21 cellular contexts compared by ENCODE assay signal in the genomic region with DNA sequence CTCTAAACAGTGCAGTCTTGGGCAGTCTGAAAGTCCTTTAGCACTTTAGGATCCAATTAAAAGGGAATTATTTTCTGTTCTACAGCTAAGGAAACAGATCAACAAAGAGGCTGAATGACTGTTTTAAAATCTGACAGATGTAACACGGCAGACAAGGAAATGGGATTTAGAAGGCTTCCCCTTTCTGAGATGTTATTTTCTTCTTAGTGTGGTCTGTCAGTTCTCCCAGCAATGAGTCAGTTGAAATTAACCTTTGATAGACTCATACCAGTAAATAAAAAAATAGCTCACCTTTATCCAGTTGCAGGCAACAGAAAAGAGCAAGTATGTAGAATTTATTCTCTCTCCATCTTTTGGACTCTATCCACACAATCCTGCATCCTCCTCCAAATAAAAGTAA.
DNase-seq lines count a peak whose midpoint lies in the region; ATAC-seq and TF ChIP-seq lines count a peak whose summit lies in the region.
"Had no signal": no experiment of that assay in that cellular context is flagged by ENCODE, and none has a peak within 500 bp of the region (broad histone marks: within the 10 kb centered on the region; RNA-seq: fewer than 3 reads in every experiment).

No MANE protein-coding gene starts in this region.

- TF ChIP-seq EP300 in sigmoid colon (IDR thresholded peaks at IDR 0.05): no peak

- H3K9me3 Mint-ChIP-seq in brain: no peaks in the 10 kb centered on the region
- H3K9me3 Mint-ChIP-seq: CD4-positive, alpha-beta T cell had no signal

- H3K36me3 Mint-ChIP-seq in brain: no peaks in the 10 kb centered on the region

- no peaks in the 10 kb centered on the region for H3K79me2 ChIP-seq in smooth muscle cell (ENCODE audit: low read depth)

- intact Hi-C loops in sigmoid colon (cut with DNase I): no loop called here

- peak overlapping the region in 3 of 5 experiments; percentile 0 to 78 (median 31) for H3K27ac Mint-ChIP-seq in brain
- H3K27ac Mint-ChIP-seq: CD4-positive, alpha-beta T cell had no signal

- no peak overlapping the region for H3K4me3 Mint-ChIP-seq in brain
- H3K4me3 Mint-ChIP-seq: CD4-positive, alpha-beta T cell had no signal

- H3K4me1 ChIP-seq in smooth muscle cell (ENCODE audit: low read depth): peaks cover 20% of the 10 kb centered on the region
- no peaks in the 10 kb centered on the region for H3K4me1 ChIP-seq in sigmoid colon
- H3K4me1 ChIP-seq: A549 had no signal

- H3K4me1 Mint-ChIP-seq in brain: peaks cover 23% of the 10 kb centered on the region

- no peak overlapping the region for H2AFZ ChIP-seq in smooth muscle cell (ENCODE audit: low read depth)

- DNase-seq in NCI-H69 (lab: John Stamatoyannopoulos, UW) (peak; percentile 28), OCI-M1 (lab: John Stamatoyannopoulos, UW) (peak; percentile 12), smooth muscle cell (lab: John Stamatoyannopoulos, UW; ENCODE audit: unreplicated experiment) (no peak), sigmoid colon (no peak)
- no peak for DNase-seq in stimulated activated CD4-positive, alpha-beta T cell treated with anti-CD3 and anti-CD28 coated beads, Interleukin-1b, Interleukin-23, amount 100 ng/mL, for 48 hours
- DNase-seq: AML-193; CD4-positive, alpha-beta T cell; Karpas-422; NCI-H1092 treated with DMSO at 0.1 percent for 48 hours; NCI-H1436; NCI-H187; NCI-H2171 treated with DMSO at 0.1 percent for 48 hours; NCI-H526; SHP77 had no signal

- peak overlapping the region; percentile 31 for H3K27ac ChIP-seq in smooth muscle cell (ENCODE audit: low read depth)
- no peak overlapping the region for H3K27ac ChIP-seq in sigmoid colon
- H3K27ac ChIP-seq: A549; BLaER1 treated with 17β-estradiol and CSF1 and Interleukin-3, amounts not matched to agents 10 nM and 100 nM; HL-60; RWPE1 had no signal

- H3K27me3 ChIP-seq in smooth muscle cell (ENCODE audit: low read depth): no peaks in the 10 kb centered on the region
- no peaks in the 10 kb centered on the region for H3K27me3 ChIP-seq in sigmoid colon
- H3K27me3 ChIP-seq: BLaER1 treated with 17β-estradiol and CSF1 and Interleukin-3, amounts not matched to agents 10 nM and 100 nM had no signal

- no peak overlapping the region for H3K4me2 ChIP-seq in smooth muscle cell
- H3K4me2 ChIP-seq: A549 had no signal

- no peak for ATAC-seq in HG03354 (IDR thresholded peaks at IDR 0.05; ENCODE audit: poor library complexity, severe bottlenecking, unreplicated experiment)
- ATAC-seq: A549, Panc1 had no signal

- H4K20me1 ChIP-seq in smooth muscle cell (ENCODE audit: low read depth): no peaks in the 10 kb centered on the region
- H4K20me1 ChIP-seq: BLaER1 treated with 17β-estradiol and CSF1 and Interleukin-3, amounts not matched to agents 10 nM and 100 nM had no signal

- TF ChIP-seq POLR2A in sigmoid colon (IDR thresholded peaks at IDR 0.05): no peak

- WGBS in smooth muscle cell (ENCODE audit: low lambda C conversion rate): 46% methylated on average over 1 of the region's 1 CpG
- WGBS in sigmoid colon, 2 donors: 10 to 25% methylated on average over 1 of the region's 1 CpG

- H3K9me3 ChIP-seq in smooth muscle cell (replicated peaks; ENCODE audit: low read depth) (no peaks in the 10 kb centered on the region), sigmoid colon (no peaks in the 10 kb centered on the region)
- H3K9me3 ChIP-seq: A549; BLaER1 treated with 17β-estradiol and CSF1 and Interleukin-3, amounts not matched to agents 10 nM and 100 nM had no signal

- H3K36me3 ChIP-seq in smooth muscle cell (ENCODE audit: low read depth): no peaks in the 10 kb centered on the region
- no peaks in the 10 kb centered on the region for H3K36me3 ChIP-seq in sigmoid colon
- H3K36me3 ChIP-seq: BLaER1 treated with 17β-estradiol and CSF1 and Interleukin-3, amounts not matched to agents 10 nM and 100 nM had no signal

- H3K4me3 ChIP-seq in smooth muscle cell: no peak overlapping the region
- H3K4me3 ChIP-seq in sigmoid colon: no peak overlapping the region
- H3K4me3 ChIP-seq: A549; BLaER1 treated with 17β-estradiol and CSF1 and Interleukin-3, amounts not matched to agents 10 nM and 100 nM had no signal

- H3F3A ChIP-seq in smooth muscle cell (ENCODE audit: low read depth): no peaks in the 10 kb centered on the region

- peak overlapping the region; percentile 3 for H3K9ac ChIP-seq in smooth muscle cell (ENCODE audit: low read depth)
- H3K9ac ChIP-seq: BLaER1 treated with 17β-estradiol and CSF1 and Interleukin-3, amounts not matched to agents 10 nM and 100 nM had no signal

- H3K27me3 Mint-ChIP-seq in brain: peaks cover 9% of the 10 kb centered on the region

- no peak for TF ChIP-seq CTCF in brain (conservative IDR thresholded peaks at IDR 0.05)
- no peak for TF ChIP-seq CTCF in smooth muscle cell (IDR thresholded peaks at IDR 0.05; ENCODE audit: borderline replicate concordance, insufficient read depth, poor library complexity, severe bottlenecking)
- no peak for TF ChIP-seq CTCF in sigmoid colon (IDR thresholded peaks at IDR 0.05)

Comparison
In these comparisons a context has a peak if more than half of its experiments do, and no peak if none do; other contexts are left out.
1. DNase-seq: peak in NCI-H69 (single experiment) and OCI-M1 (single experiment); none in smooth muscle cell (single experiment), sigmoid colon (single experiment) and stimulated activated CD4-positive, alpha-beta T cell treated with anti-CD3 and anti-CD28 coated beads, Interleukin-1b, Interleukin-23, amount 100 ng/mL, for 48 hours (single experiment).